Comparison of ENCODE assay signal across 8 cellular contexts in the genomic region with DNA sequence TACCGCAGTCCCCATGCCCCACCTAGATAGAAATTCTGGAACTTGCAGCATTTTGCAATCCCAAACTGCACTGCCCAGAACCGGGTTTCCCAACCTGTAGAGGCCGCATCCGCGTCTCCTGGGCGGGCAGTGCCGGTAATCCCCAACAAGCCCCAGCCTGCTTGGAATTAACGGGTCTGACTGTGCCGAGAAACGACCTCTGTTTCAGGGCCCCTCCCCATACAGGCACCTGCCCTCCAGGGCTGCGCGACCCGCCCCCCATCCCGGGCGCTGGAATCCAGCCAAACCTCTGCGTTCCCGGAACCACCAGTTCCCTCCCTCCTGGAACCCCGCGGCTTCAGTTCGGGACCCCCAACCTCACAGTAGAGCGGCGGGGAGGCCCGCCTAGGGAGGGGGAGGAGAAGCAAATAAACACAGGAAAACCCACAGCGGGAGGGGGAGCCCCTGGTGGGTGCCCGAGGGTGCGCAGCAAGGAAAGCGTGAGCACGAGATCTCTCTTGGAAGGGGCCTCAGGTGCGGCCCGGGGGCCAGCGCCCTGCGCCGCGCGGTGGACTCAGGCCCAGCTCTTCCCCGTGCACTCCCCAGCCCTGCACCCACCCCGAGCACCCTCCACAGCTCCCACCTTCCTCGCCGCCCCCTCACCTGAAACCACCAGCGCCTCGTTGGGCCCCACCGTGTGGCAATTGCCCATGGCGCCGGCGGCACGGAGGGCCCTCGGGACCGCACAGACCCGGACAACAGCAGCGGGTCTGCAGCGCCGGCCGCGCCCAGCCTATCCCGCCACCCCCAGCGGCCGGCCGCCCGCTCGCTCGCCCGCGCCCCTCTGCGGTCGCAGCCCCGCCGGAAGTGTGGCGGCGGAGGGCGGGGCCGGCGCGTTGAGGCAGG. TPM values are rescaled to one million over a fixed set of nuclear protein-coding genes. Genes with fewer than 3 reads are reported as not detected.
DNase-seq lines count a peak whose midpoint lies in the region; ATAC-seq and TF ChIP-seq lines count a peak whose summit lies in the region.

A gene with protein sequence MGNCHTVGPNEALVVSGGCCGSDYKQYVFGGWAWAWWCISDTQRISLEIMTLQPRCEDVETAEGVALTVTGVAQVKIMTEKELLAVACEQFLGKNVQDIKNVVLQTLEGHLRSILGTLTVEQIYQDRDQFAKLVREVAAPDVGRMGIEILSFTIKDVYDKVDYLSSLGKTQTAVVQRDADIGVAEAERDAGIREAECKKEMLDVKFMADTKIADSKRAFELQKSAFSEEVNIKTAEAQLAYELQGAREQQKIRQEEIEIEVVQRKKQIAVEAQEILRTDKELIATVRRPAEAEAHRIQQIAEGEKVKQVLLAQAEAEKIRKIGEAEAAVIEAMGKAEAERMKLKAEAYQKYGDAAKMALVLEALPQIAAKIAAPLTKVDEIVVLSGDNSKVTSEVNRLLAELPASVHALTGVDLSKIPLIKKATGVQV (minus strand): TSS at position 850 of the 885 bp plus-strand sequence. CDS start 159 bp downstream, at position 691.

- H3K4me3 Mint-ChIP-seq in activated T-helper 1 cell treated with anti-CD3 and anti-CD28 coated beads, Interleukin-12 subunit alpha, Interleukin-12 subunit beta, Interleukin-2, Interleukin-4 antibody, amounts not matched to agents 30 ng/mL and 10 ng/mL and 1 ng/mL, durations not matched to agents 14 hours and 24 hours and 36 hours: peak within 1 kb of the TSS; percentile 95
- H3K4me3 Mint-ChIP-seq in nephron: peak within 1 kb of the TSS; percentile 90 to 95 (median 95)
- H3K4me3 Mint-ChIP-seq in stimulated activated naive CD8-positive, alpha-beta T cell treated with anti-CD3 and anti-CD28 coated beads, Interleukin-15, amount 100 ng/mL, for 72 hours: peak within 1 kb of the TSS; percentile 95 to 99

- no peaks in the 10 kb centered on the region for H3K27me3 ChIP-seq in HL-60 (ENCODE audit: insufficient read depth, poor library complexity, severe bottlenecking)

- peak within 1 kb of the TSS; percentile 96 for H3K27ac Mint-ChIP-seq in activated T-helper 1 cell treated with anti-CD3 and anti-CD28 coated beads, Interleukin-12 subunit alpha, Interleukin-12 subunit beta, Interleukin-2, Interleukin-4 antibody, amounts not matched to agents 30 ng/mL and 10 ng/mL and 1 ng/mL, durations not matched to agents 14 hours and 24 hours and 36 hours
- peak within 1 kb of the TSS; percentile 61 to 89 (median 81) for H3K27ac Mint-ChIP-seq in nephron
- H3K27ac Mint-ChIP-seq in stimulated activated naive CD8-positive, alpha-beta T cell treated with anti-CD3 and anti-CD28 coated beads, Interleukin-15, amount 100 ng/mL, for 72 hours: peak within 1 kb of the TSS; percentile 97 to 98

- no peaks in the 10 kb centered on the region for H3K27me3 Mint-ChIP-seq in activated T-helper 1 cell treated with anti-CD3 and anti-CD28 coated beads, Interleukin-12 subunit alpha, Interleukin-12 subunit beta, Interleukin-2, Interleukin-4 antibody, amounts not matched to agents 30 ng/mL and 10 ng/mL and 1 ng/mL, durations not matched to agents 14 hours and 24 hours and 36 hours (ENCODE audit: insufficient read depth)
- peaks cover 3% of the 10 kb centered on the region for H3K27me3 Mint-ChIP-seq in nephron (ENCODE audit: low read depth)
- no peaks in the 10 kb centered on the region for H3K27me3 Mint-ChIP-seq in stimulated activated naive CD8-positive, alpha-beta T cell treated with anti-CD3 and anti-CD28 coated beads, Interleukin-15, amount 100 ng/mL, for 72 hours

- H3K27ac ChIP-seq in HL-60 (replicated peaks): peak within 1 kb of the TSS; percentile 96

- TF ChIP-seq CTCF in HL-60 (IDR thresholded peaks at IDR 0.05; ENCODE audit: insufficient read depth, low read length): no peak
- TF ChIP-seq CTCF in nephron (IDR thresholded peaks at IDR 0.05; ENCODE audit: unreplicated experiment in 3 of 3): peak in 1 of 3 experiments; percentile 15

- DNase-seq in D341Med (ENCODE audit: low spot score): peak; percentile 93
- peak; percentile 77 to 86 for DNase-seq in HL-60 (ENCODE audit: low read depth in 1 of 2, low spot score in 1 of 2)
- peak; percentile 85 for DNase-seq in OCI-M1 (lab: John Stamatoyannopoulos, UW)
- DNase-seq in activated T-helper 1 cell treated with anti-CD3 and anti-CD28 coated beads, Interleukin-12 subunit alpha, Interleukin-12 subunit beta, Interleukin-2, Interleukin-4 antibody, amounts not matched to agents 30 ng/mL and 10 ng/mL and 1 ng/mL, durations not matched to agents 14 hours and 24 hours and 36 hours (ENCODE audit: low spot score): peak; percentile 50
- peak; percentile 63 for DNase-seq in fibroblast of gingiva (ENCODE audit: low read depth)
- DNase-seq in stimulated activated naive CD8-positive, alpha-beta T cell treated with anti-CD3 and anti-CD28 coated beads, Interleukin-15, amount 100 ng/mL, for 72 hours: peak; percentile 65 to 78

- intact Hi-C loops in activated T-helper 1 cell treated with anti-CD3 and anti-CD28 coated beads, Interleukin-12 subunit alpha, Interleukin-12 subunit beta, Interleukin-2, Interleukin-4 antibody, amounts not matched to agents 30 ng/mL and 10 ng/mL and 1 ng/mL, durations not matched to agents 14 hours and 24 hours and 36 hours (cut with micrococcal nuclease): loop anchor here (1.0 kb wide), 2 partner anchors 55 to 134 kb away; a partner anchor contains a TSS

- peaks cover 68% of the 10 kb centered on the region for H3K4me1 Mint-ChIP-seq in activated T-helper 1 cell treated with anti-CD3 and anti-CD28 coated beads, Interleukin-12 subunit alpha, Interleukin-12 subunit beta, Interleukin-2, Interleukin-4 antibody, amounts not matched to agents 30 ng/mL and 10 ng/mL and 1 ng/mL, durations not matched to agents 14 hours and 24 hours and 36 hours (ENCODE audit: low read depth)
- peaks cover 28% of the 10 kb centered on the region for H3K4me1 Mint-ChIP-seq in nephron
- H3K4me1 Mint-ChIP-seq in stimulated activated naive CD8-positive, alpha-beta T cell treated with anti-CD3 and anti-CD28 coated beads, Interleukin-15, amount 100 ng/mL, for 72 hours: peaks cover 83% of the 10 kb centered on the region

- peaks cover 36% of the 10 kb centered on the region for H3K36me3 Mint-ChIP-seq in activated T-helper 1 cell treated with anti-CD3 and anti-CD28 coated beads, Interleukin-12 subunit alpha, Interleukin-12 subunit beta, Interleukin-2, Interleukin-4 antibody, amounts not matched to agents 30 ng/mL and 10 ng/mL and 1 ng/mL, durations not matched to agents 14 hours and 24 hours and 36 hours (ENCODE audit: low read depth)
- H3K36me3 Mint-ChIP-seq in nephron (ENCODE audit: low read depth): peaks cover 16% of the 10 kb centered on the region

- peak within 1 kb of the TSS; percentile 83 for H3K4me3 ChIP-seq in HL-60 (replicated peaks; ENCODE audit: insufficient read depth, low read length)

- peak; percentile 84 for ATAC-seq in stimulated activated naive CD8-positive, alpha-beta T cell treated with anti-CD3 and anti-CD28 coated beads, Interleukin-15, amount 100 ng/mL, for 72 hours
- ATAC-seq in HG03342 (IDR thresholded peaks at IDR 0.05; ENCODE audit: unreplicated experiment): no peak

- H3K9me3 Mint-ChIP-seq in activated T-helper 1 cell treated with anti-CD3 and anti-CD28 coated beads, Interleukin-12 subunit alpha, Interleukin-12 subunit beta, Interleukin-2, Interleukin-4 antibody, amounts not matched to agents 30 ng/mL and 10 ng/mL and 1 ng/mL, durations not matched to agents 14 hours and 24 hours and 36 hours: no peaks in the 10 kb centered on the region
- H3K9me3 Mint-ChIP-seq in nephron: no peaks in the 10 kb centered on the region
- no peaks in the 10 kb centered on the region for H3K9me3 Mint-ChIP-seq in stimulated activated naive CD8-positive, alpha-beta T cell treated with anti-CD3 and anti-CD28 coated beads, Interleukin-15, amount 100 ng/mL, for 72 hours

RNA-seq across cellular contexts. Expression of the gene that starts here (rescaled TPM):
- 92.2 and 98.8 TPM in 2 replicates for total RNA-seq in activated T-helper 1 cell treated with anti-CD3 and anti-CD28 coated beads, Interleukin-12 subunit alpha, Interleukin-12 subunit beta, Interleukin-2, Interleukin-4 antibody, amounts not matched to agents 30 ng/mL and 10 ng/mL and 1 ng/mL, durations not matched to agents 14 hours and 24 hours and 36 hours
